Comparison of ENCODE assay signal across 1 cellular context in genomic region chr14:65558363-65558762, GRCh38.
TF ChIP-seq lines count a peak whose summit lies in the region.

No MANE protein-coding gene starts in this region.

TF ChIP-seq in GM23338, 12 proteins besides CTCF, POLR2A, EP300 and RAD21 (continued from another document):
- TF ChIP-seq, protein P1, sequence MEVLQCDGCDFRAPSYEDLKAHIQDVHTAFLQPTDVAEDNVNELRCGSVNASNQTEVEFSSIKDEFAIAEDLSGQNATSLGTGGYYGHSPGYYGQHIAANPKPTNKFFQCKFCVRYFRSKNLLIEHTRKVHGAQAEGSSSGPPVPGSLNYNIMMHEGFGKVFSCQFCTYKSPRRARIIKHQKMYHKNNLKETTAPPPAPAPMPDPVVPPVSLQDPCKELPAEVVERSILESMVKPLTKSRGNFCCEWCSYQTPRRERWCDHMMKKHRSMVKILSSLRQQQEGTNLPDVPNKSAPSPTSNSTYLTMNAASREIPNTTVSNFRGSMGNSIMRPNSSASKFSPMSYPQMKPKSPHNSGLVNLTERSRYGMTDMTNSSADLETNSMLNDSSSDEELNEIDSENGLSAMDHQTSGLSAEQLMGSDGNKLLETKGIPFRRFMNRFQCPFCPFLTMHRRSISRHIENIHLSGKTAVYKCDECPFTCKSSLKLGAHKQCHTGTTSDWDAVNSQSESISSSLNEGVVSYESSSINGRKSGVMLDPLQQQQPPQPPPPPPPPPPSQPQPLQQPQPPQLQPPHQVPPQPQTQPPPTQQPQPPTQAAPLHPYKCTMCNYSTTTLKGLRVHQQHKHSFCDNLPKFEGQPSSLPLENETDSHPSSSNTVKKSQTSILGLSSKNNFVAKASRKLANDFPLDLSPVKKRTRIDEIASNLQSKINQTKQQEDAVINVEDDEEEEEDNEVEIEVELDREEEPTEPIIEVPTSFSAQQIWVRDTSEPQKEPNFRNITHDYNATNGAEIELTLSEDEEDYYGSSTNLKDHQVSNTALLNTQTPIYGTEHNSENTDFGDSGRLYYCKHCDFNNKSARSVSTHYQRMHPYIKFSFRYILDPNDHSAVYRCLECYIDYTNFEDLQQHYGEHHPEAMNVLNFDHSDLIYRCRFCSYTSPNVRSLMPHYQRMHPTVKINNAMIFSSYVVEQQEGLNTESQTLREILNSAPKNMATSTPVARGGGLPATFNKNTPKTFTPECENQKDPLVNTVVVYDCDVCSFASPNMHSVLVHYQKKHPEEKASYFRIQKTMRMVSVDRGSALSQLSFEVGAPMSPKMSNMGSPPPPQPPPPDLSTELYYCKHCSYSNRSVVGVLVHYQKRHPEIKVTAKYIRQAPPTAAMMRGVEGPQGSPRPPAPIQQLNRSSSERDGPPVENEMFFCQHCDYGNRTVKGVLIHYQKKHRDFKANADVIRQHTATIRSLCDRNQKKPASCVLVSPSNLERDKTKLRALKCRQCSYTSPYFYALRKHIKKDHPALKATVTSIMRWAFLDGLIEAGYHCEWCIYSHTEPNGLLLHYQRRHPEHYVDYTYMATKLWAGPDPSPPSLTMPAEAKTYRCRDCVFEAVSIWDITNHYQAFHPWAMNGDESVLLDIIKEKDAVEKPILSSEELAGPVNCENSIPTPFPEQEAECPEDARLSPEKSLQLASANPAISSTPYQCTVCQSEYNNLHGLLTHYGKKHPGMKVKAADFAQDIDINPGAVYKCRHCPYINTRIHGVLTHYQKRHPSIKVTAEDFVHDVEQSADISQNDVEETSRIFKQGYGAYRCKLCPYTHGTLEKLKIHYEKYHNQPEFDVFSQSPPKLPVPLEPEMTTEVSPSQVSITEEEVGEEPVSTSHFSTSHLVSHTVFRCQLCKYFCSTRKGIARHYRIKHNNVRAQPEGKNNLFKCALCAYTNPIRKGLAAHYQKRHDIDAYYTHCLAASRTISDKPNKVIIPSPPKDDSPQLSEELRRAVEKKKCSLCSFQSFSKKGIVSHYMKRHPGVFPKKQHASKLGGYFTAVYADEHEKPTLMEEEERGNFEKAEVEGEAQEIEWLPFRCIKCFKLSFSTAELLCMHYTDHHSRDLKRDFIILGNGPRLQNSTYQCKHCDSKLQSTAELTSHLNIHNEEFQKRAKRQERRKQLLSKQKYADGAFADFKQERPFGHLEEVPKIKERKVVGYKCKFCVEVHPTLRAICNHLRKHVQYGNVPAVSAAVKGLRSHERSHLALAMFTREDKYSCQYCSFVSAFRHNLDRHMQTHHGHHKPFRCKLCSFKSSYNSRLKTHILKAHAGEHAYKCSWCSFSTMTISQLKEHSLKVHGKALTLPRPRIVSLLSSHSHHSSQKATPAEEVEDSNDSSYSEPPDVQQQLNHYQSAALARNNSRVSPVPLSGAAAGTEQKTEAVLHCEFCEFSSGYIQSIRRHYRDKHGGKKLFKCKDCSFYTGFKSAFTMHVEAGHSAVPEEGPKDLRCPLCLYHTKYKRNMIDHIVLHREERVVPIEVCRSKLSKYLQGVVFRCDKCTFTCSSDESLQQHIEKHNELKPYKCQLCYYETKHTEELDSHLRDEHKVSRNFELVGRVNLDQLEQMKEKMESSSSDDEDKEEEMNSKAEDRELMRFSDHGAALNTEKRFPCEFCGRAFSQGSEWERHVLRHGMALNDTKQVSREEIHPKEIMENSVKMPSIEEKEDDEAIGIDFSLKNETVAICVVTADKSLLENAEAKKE (CRISPR knock-in tag; IDR thresholded peaks at IDR 0.05), result no peak
- TF ChIP-seq ZNF114 (CRISPR knock-in tag; IDR thresholded peaks at IDR 0.05), result no peak
- no peak for TF ChIP-seq EZH2phosphoT487 (IDR thresholded peaks at IDR 0.05; ENCODE audit: unreplicated experiment)
- TF ChIP-seq ZNF331 (CRISPR knock-in tag; IDR thresholded peaks at IDR 0.05; ENCODE audit: low read depth), result no peak
- TF ChIP-seq, protein P2, sequence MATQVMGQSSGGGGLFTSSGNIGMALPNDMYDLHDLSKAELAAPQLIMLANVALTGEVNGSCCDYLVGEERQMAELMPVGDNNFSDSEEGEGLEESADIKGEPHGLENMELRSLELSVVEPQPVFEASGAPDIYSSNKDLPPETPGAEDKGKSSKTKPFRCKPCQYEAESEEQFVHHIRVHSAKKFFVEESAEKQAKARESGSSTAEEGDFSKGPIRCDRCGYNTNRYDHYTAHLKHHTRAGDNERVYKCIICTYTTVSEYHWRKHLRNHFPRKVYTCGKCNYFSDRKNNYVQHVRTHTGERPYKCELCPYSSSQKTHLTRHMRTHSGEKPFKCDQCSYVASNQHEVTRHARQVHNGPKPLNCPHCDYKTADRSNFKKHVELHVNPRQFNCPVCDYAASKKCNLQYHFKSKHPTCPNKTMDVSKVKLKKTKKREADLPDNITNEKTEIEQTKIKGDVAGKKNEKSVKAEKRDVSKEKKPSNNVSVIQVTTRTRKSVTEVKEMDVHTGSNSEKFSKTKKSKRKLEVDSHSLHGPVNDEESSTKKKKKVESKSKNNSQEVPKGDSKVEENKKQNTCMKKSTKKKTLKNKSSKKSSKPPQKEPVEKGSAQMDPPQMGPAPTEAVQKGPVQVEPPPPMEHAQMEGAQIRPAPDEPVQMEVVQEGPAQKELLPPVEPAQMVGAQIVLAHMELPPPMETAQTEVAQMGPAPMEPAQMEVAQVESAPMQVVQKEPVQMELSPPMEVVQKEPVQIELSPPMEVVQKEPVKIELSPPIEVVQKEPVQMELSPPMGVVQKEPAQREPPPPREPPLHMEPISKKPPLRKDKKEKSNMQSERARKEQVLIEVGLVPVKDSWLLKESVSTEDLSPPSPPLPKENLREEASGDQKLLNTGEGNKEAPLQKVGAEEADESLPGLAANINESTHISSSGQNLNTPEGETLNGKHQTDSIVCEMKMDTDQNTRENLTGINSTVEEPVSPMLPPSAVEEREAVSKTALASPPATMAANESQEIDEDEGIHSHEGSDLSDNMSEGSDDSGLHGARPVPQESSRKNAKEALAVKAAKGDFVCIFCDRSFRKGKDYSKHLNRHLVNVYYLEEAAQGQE (IDR thresholded peaks at IDR 0.05; ENCODE audit: unreplicated experiment), result no peak
- TF ChIP-seq EZH2 (IDR thresholded peaks at IDR 0.05; ENCODE audit: low read depth, unreplicated experiment), result no peak
- TF ChIP-seq NANOG (IDR thresholded peaks at IDR 0.05; ENCODE audit: borderline replicate concordance), result no peak
- no peak for TF ChIP-seq CREB1 (CRISPR knock-in tag; IDR thresholded peaks at IDR 0.05; ENCODE audit: low read depth)
- no peak for TF ChIP-seq POLR2AphosphoS5 (IDR thresholded peaks at IDR 0.05; ENCODE audit: low read depth)
- no peak for TF ChIP-seq JUNB (IDR thresholded peaks at IDR 0.05; ENCODE audit: unreplicated experiment)
- no peak for TF ChIP-seq STAT1 (IDR thresholded peaks at IDR 0.05; ENCODE audit: unreplicated experiment)
TF ChIP-seq in GM23338: peak in this region for 0.
